In the genomic region with DNA sequence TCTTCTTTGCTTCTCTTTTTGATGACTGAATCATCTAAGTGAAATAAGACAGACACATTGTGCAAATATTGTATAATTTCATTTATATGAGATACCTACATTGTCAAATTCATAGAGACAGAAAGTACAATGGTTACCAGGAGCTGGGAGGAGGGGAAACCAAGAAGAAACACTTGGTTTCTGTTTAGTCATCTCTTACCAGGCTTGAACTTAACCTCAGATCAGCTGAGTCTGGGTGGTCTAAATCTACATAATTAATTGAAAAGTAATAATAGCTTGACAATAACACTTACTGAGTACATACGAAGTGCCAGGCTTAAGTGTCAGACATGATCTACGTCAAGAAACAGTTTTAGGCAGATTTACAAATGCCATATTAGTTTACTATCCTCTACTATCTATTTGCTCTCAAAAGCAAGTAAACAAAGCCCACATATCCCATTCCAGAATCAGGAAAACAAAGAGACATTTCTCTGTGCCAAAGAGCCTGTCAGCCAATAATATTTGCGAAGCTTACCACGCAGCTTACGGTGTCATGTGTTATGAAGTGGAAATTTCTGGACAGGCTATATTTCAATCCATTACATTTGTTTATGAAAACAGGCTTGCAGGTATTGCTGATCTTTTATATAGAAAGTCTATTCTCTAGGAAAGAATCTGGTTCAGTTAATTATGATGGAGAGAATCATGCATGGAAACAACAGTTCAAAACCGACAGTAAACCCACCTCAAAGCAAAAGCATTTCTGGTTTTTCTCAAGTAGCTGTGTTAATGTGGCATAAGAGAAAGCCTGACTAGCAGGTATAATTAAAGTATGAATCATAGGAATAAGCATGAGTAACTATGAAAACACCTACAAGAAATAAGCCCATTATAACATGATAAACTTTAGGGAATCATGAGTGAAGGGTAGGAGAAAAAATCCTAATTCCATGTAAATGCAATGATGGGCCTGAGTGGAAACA, we compare ENCODE assay signal across 8 cellular contexts. TPM values are rescaled to one million over a fixed set of nuclear protein-coding genes. Genes with fewer than 3 reads are reported as not detected.
DNase-seq lines count a peak whose midpoint lies in the region; ATAC-seq and TF ChIP-seq lines count a peak whose summit lies in the region.

No MANE protein-coding gene starts in this region.

- H3K36me3 ChIP-seq in H7 (replicated peaks; ENCODE audit: control insufficient read depth, insufficient read depth, low read length), result no peaks in the 10 kb centered on the region

- ATAC-seq in GM18909 (IDR thresholded peaks at IDR 0.05; ENCODE audit: poor library complexity, unreplicated experiment) (peak; percentile 32), HG02840 (IDR thresholded peaks at IDR 0.05; ENCODE audit: low FRiP score, unreplicated experiment) (peak; percentile 27)

- TF ChIP-seq CTCF in RWPE1 (conservative IDR thresholded peaks at IDR 0.05; ENCODE audit: low read depth), result no peak
- no peak for TF ChIP-seq CTCF in retinal pigment epithelial cell (conservative IDR thresholded peaks at IDR 0.05; ENCODE audit: low read depth, low read length)

- CTCF ChIA-PET in RWPE1 (lab: Yijun Ruan, JAX), result interaction anchor here (0.6 kb wide), 1 partner anchor 110 kb away, joined by 4 read pairs; no protein-coding TSS in a partner anchor

- no peak overlapping the region for H3K27ac ChIP-seq in RWPE1

- no peak overlapping the region for H3K4me3 ChIP-seq in retinal pigment epithelial cell (ENCODE audit: low read length)
- H3K4me3 ChIP-seq in H7 (ENCODE audit: insufficient read depth, low read depth, low read length), result no peak overlapping the region

- POLR2A ChIA-PET in RWPE1 (lab: Yijun Ruan, JAX; ENCODE audit: low non-redundant PET), result no interaction called here

- no peaks in the 10 kb centered on the region for H3K27me3 ChIP-seq in H7 (ENCODE audit: control insufficient read depth, insufficient read depth, low read length)

- DNase-seq in RWPE1 (ENCODE audit: low spot score), result peak; percentile 71
- DNase-seq in retinal pigment epithelial cell (ENCODE audit: low read depth), result peak; percentile 45
- DNase-seq in H7, result no peak
- DNase-seq in GOT3 (lab: John Stamatoyannopoulos, UW), result no peak
- no peak for DNase-seq in activated CD4-positive, alpha-beta T cell treated with anti-CD3 and anti-CD28 coated beads, Interleukin-2, amount 50 U/mL, for 48 hours
- no peak for DNase-seq in HUDEP-2 (lab: John Stamatoyannopoulos, UW; ENCODE audit: unreplicated experiment in 76 of 76)

RNA-seq across cellular contexts. Expression of gene ARHGAP42, which starts 2.7 kb away (rescaled TPM):
- total RNA-seq in H7 (2014; rRNA removed; shearing (Covaris generic)), result 21.5 and 23.1 TPM in 2 replicates

Comparison
In these comparisons a context has a peak if more than half of its experiments do, and no peak if none do; other contexts are left out.
1. DNase-seq: peak in RWPE1 (single experiment) and retinal pigment epithelial cell (single experiment); none in H7 (single experiment), GOT3 (single experiment), activated CD4-positive, alpha-beta T cell treated with anti-CD3 and anti-CD28 coated beads, Interleukin-2, amount 50 U/mL, for 48 hours (0 of 2) and HUDEP-2 (0 of 76).